8 cellular contexts compared by ENCODE assay signal in genomic region chr18:79395761-79396404, GRCh38. TPM values are rescaled to one million over a fixed set of nuclear protein-coding genes. Genes with fewer than 3 reads are reported as not detected.
DNase-seq lines count a peak whose midpoint lies in the region; ATAC-seq and TF ChIP-seq lines count a peak whose summit lies in the region.

NFATC1 (plus strand) TSS chr18:79395930; CDS start chr18:79396225, 295 bp downstream.

- 0 to 1% methylated on average over 46 to 88 of the region's 91 CpGs for WGBS in heart right ventricle, 2 donors

- H3K4me3 Mint-ChIP-seq in activated naive CD8-positive, alpha-beta T cell treated with anti-CD3 and anti-CD28 coated beads for 36 hours: peak within 1 kb of the TSS; percentile 88

- peaks cover 24% of the 10 kb centered on the region for H3K4me1 Mint-ChIP-seq in activated naive CD8-positive, alpha-beta T cell treated with anti-CD3 and anti-CD28 coated beads for 36 hours

- peak; percentile 71 for DNase-seq in CD1c-positive myeloid dendritic cell (ENCODE audit: extremely low spot score)
- DNase-seq in HFF-Myc (ENCODE audit: extremely low read depth, low read depth): no peak
- peak; percentile 59 for DNase-seq in RWPE2 (ENCODE audit: low spot score)
- DNase-seq in activated naive CD8-positive, alpha-beta T cell treated with anti-CD3 and anti-CD28 coated beads for 36 hours: peak; percentile 89
- peak; percentile 86 to 89 for DNase-seq in heart right ventricle
- DNase-seq in retinal pigment epithelial cell (ENCODE audit: low read depth): no peak

- H3K27ac ChIP-seq in RWPE2 (ENCODE audit: poor library complexity, severe bottlenecking): peak within 1 kb of the TSS; percentile 36
- H3K27ac ChIP-seq in heart right ventricle: peak within 1 kb of the TSS; percentile 90 to 98 (median 94)

- H3K27me3 Mint-ChIP-seq in activated naive CD8-positive, alpha-beta T cell treated with anti-CD3 and anti-CD28 coated beads for 36 hours: no peaks in the 10 kb centered on the region

- no peaks in the 10 kb centered on the region for H3K9me3 Mint-ChIP-seq in activated naive CD8-positive, alpha-beta T cell treated with anti-CD3 and anti-CD28 coated beads for 36 hours

- ATAC-seq in RWPE2 (ENCODE audit: low read depth): peak; percentile 26
- peak; percentile 23 to 60 (median 51) for ATAC-seq in heart right ventricle
- no peak for ATAC-seq in GM21526 (IDR thresholded peaks at IDR 0.05; ENCODE audit: low FRiP score, unreplicated experiment)
- no peak for ATAC-seq in GM19035 (IDR thresholded peaks at IDR 0.05; ENCODE audit: unreplicated experiment)

- H3K4me1 ChIP-seq in RWPE2 (ENCODE audit: insufficient read depth, poor library complexity, severe bottlenecking) (no peaks in the 10 kb centered on the region), heart right ventricle (peaks cover 15 to 54% (median 37%) of the 10 kb centered on the region in 9 donors)

- peak within 1 kb of the TSS; percentile 87 for H3K27ac Mint-ChIP-seq in activated naive CD8-positive, alpha-beta T cell treated with anti-CD3 and anti-CD28 coated beads for 36 hours

- peaks cover 26% of the 10 kb centered on the region for H3K36me3 Mint-ChIP-seq in activated naive CD8-positive, alpha-beta T cell treated with anti-CD3 and anti-CD28 coated beads for 36 hours

- peak within 1 kb of the TSS; percentile 41 for H3K4me3 ChIP-seq in HFF-Myc (replicated peaks; ENCODE audit: low read depth, low read length)
- peak within 1 kb of the TSS; percentile 53 for H3K4me3 ChIP-seq in RWPE2 (ENCODE audit: severe bottlenecking)
- peak within 1 kb of the TSS; percentile 37 to 70 (median 60) for H3K4me3 ChIP-seq in heart right ventricle
- H3K4me3 ChIP-seq in retinal pigment epithelial cell (ENCODE audit: low read length): peak within 1 kb of the TSS; percentile 24

- H3K27me3 ChIP-seq in RWPE2 (ENCODE audit: insufficient read depth, poor library complexity, severe bottlenecking): peaks cover 11% of the 10 kb centered on the region
- peaks cover 0 to 57% (median 0%) of the 10 kb centered on the region in 7 donors for H3K27me3 ChIP-seq in heart right ventricle

- no peak for TF ChIP-seq CTCF in HFF-Myc (IDR thresholded peaks at IDR 0.05; ENCODE audit: low read depth, low read length, missing control alignments)
- no peak for TF ChIP-seq CTCF in RWPE2 (IDR thresholded peaks at IDR 0.05; ENCODE audit: poor library complexity, severe bottlenecking)
- peak in 2 of 9 donors; percentile 5 to 24 for TF ChIP-seq CTCF in heart right ventricle (IDR thresholded peaks at IDR 0.05)
- TF ChIP-seq CTCF in retinal pigment epithelial cell (conservative IDR thresholded peaks at IDR 0.05; ENCODE audit: low read depth, low read length): no peak

- H3K9me3 ChIP-seq in RWPE2 (ENCODE audit: severe bottlenecking) (no peaks in the 10 kb centered on the region), heart right ventricle (no peaks in the 10 kb centered on the region)

- H3K36me3 ChIP-seq in RWPE2 (ENCODE audit: low read depth) (no peaks in the 10 kb centered on the region), heart right ventricle (no peaks in the 10 kb centered on the region)

- intact Hi-C loops in heart right ventricle (cut with DNase I): loop anchor here in 5 of 10 donors (2.0 to 10.0 kb wide), 4 partner anchors 61 to 559 kb away; partner anchors contain the start of gene SLC66A2 (in 1 of the 5)

RNA-seq across cellular contexts. Expression of gene NFATC1, which starts in this region (rescaled TPM):
- 10 to 100 TPM; 94.2 to 98.5 TPM for total RNA-seq in activated naive CD8-positive, alpha-beta T cell treated with anti-CD3 and anti-CD28 coated beads for 36 hours
- total RNA-seq in heart right ventricle: 10 to 100 TPM; 14.0 to 23.8 (median 19.0) TPM
- 10 to 100 TPM in 1 of 2 donors, 1 to 10 TPM in 1; 6.3 to 12.0 TPM for polyA plus RNA-seq in heart right ventricle

Comparison
In these comparisons a context has a peak if more than half of its experiments do, and no peak if none do; other contexts are left out.
1. DNase-seq: peak in CD1c-positive myeloid dendritic cell (single experiment), RWPE2 (single experiment), activated naive CD8-positive, alpha-beta T cell treated with anti-CD3 and anti-CD28 coated beads for 36 hours (single experiment) and heart right ventricle (2 of 2); none in HFF-Myc (single experiment) and retinal pigment epithelial cell (single experiment).
2. ATAC-seq: peak in RWPE2 (single experiment) and heart right ventricle (8 of 8); none in GM21526 (single experiment) and GM19035 (single experiment).
3. Peak in every context shown above with its lines, with median percentiles within 50 percentile points of each other: H3K4me3 ChIP-seq.